Comparison of ENCODE assay signal across 18 cellular contexts in the genomic region with DNA sequence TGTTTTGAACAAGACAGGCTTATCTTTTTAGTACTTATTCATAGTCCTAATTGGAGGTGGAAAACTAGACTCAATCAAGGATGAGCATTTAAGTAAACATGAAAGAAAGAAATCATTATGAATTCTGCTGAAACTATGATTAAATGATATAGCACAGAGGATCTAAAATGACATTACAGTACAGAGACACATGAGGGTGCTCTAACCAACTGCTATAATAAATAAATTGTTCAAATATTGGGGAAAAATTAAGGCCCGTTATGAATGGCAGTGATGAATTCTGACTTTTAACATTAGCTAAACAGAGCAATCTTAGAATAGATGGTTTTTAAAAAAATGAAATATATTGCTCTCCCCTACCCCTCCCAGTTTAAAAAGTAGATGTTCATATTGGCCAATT. TPM values are rescaled to one million over a fixed set of nuclear protein-coding genes. Genes with fewer than 3 reads are reported as not detected.
DNase-seq lines count a peak whose midpoint lies in the region; ATAC-seq and TF ChIP-seq lines count a peak whose summit lies in the region.
"Had no signal": no experiment of that assay in that cellular context is flagged by ENCODE, and none has a peak within 500 bp of the region (broad histone marks: within the 10 kb centered on the region; RNA-seq: fewer than 3 reads in every experiment).

No MANE protein-coding gene starts in this region.

- no peaks in the 10 kb centered on the region for H3K9me3 Mint-ChIP-seq in brain
- H3K9me3 Mint-ChIP-seq in mesothelial cell of epicardium, result no peaks in the 10 kb centered on the region
- H3K9me3 Mint-ChIP-seq in activated T-helper 2 cell treated with anti-CD3 and anti-CD28 coated beads, Interferon-gamma antibody, Interleukin-2, Interleukin-4, amounts not matched to agents 10 μg/mL and 5 μg/mL and 100 μg/mL, durations not matched to agents 14 hours and 24 hours and 36 hours, result no peaks in the 10 kb centered on the region

- H3K36me3 Mint-ChIP-seq in brain, result no peaks in the 10 kb centered on the region
- peaks cover 12% of the 10 kb centered on the region for H3K36me3 Mint-ChIP-seq in mesothelial cell of epicardium
- no peaks in the 10 kb centered on the region for H3K36me3 Mint-ChIP-seq in activated T-helper 2 cell treated with anti-CD3 and anti-CD28 coated beads, Interferon-gamma antibody, Interleukin-2, Interleukin-4, amounts not matched to agents 10 μg/mL and 5 μg/mL and 100 μg/mL, durations not matched to agents 14 hours and 24 hours and 36 hours (ENCODE audit: low read depth)

- H3F3A ChIP-seq in MM.1S (ENCODE audit: insufficient read depth, low read length), result no peaks in the 10 kb centered on the region

- H3K4me3 ChIP-seq in AG10803 (ENCODE audit: low read length) (no peak overlapping the region), MM.1S (ENCODE audit: low read length) (no peak overlapping the region)
- H3K4me3 ChIP-seq: BLaER1 treated with 17β-estradiol and CSF1 and Interleukin-3, amounts not matched to agents 10 nM and 100 nM; psoas muscle; thoracic aorta had no signal

- TF ChIP-seq CTCF in AG10803 (conservative IDR thresholded peaks at IDR 0.05; ENCODE audit: low read length), result peak; percentile 20; the same call in 1 of the 2 replicates
- peak; percentile 42 for TF ChIP-seq CTCF in MM.1S (IDR thresholded peaks at IDR 0.05; ENCODE audit: low read length)
- TF ChIP-seq CTCF in brain (conservative IDR thresholded peaks at IDR 0.05), result peak; percentile 22 to 54
- TF ChIP-seq CTCF in mesothelial cell of epicardium (IDR thresholded peaks at IDR 0.05; ENCODE audit: unreplicated experiment), result no peak

- no peaks in the 10 kb centered on the region for H3K4me1 ChIP-seq in MM.1S (ENCODE audit: low read length)
- H3K4me1 ChIP-seq: BLaER1 treated with 17β-estradiol and CSF1 and Interleukin-3, amounts not matched to agents 10 nM and 100 nM; psoas muscle had no signal

- DNase-seq in AG10803 (ENCODE audit: low read depth), result no peak
- no peak for DNase-seq in MM.1S
- DNase-seq in mesothelial cell of epicardium (ENCODE audit: low spot score in 2 of 2, unreplicated experiment in 2 of 2), result no peak
- no peak for DNase-seq in NCI-H748 treated with DMSO at 0.1 percent for 48 hours (lab: John Stamatoyannopoulos, UW)
- DNase-seq in activated T-helper 2 cell treated with anti-CD3 and anti-CD28 coated beads, Interferon-gamma antibody, Interleukin-2, Interleukin-4, amounts not matched to agents 10 μg/mL and 5 μg/mL and 100 μg/mL, durations not matched to agents 14 hours and 24 hours and 36 hours (ENCODE audit: low spot score), result no peak
- no peak for DNase-seq in NCI-H748 (lab: John Stamatoyannopoulos, UW; ENCODE audit: unreplicated experiment)
- DNase-seq: activated CD8-positive, alpha-beta T cell treated with anti-CD3 and anti-CD28 coated beads, Interleukin-2, amount 10 ng/mL, durations not matched to agents 7 days and 5 days; activated effector memory CD4-positive, alpha-beta T cell treated with Interleukin-2 at 50 U/mL for 16 hours; head of caudate nucleus; left cardiac atrium; NCI-H1105; NCI-H446 treated with DMSO at 0.1 percent for 48 hours; psoas muscle; SIG-M5 had no signal

- no peak overlapping the region for H3K9ac ChIP-seq in MM.1S (ENCODE audit: low read length)
- H3K9ac ChIP-seq: BLaER1 treated with 17β-estradiol and CSF1 and Interleukin-3, amounts not matched to agents 10 nM and 100 nM had no signal

- H2AFZ ChIP-seq in MM.1S (ENCODE audit: low read length), result no peak overlapping the region

- no peaks in the 10 kb centered on the region for H3K9me2 ChIP-seq in MM.1S (replicated peaks; ENCODE audit: insufficient read depth, low read length)

- no peaks in the 10 kb centered on the region for H4K20me1 ChIP-seq in MM.1S (ENCODE audit: insufficient read depth, low read length)
- H4K20me1 ChIP-seq: BLaER1 treated with 17β-estradiol and CSF1 and Interleukin-3, amounts not matched to agents 10 nM and 100 nM had no signal

- H3K79me2 ChIP-seq in MM.1S (ENCODE audit: low read length), result no peaks in the 10 kb centered on the region

- no peak for ATAC-seq in GM21528 (IDR thresholded peaks at IDR 0.05; ENCODE audit: low FRiP score, unreplicated experiment)
- ATAC-seq: activated CD8-positive, alpha-beta T cell treated with anti-CD3 and anti-CD28 coated beads, Interleukin-2, amount 10 ng/mL, durations not matched to agents 7 days and 5 days; left cardiac atrium; psoas muscle had no signal

- H3K4me3 Mint-ChIP-seq in brain (no peak overlapping the region), mesothelial cell of epicardium (no peak overlapping the region)
- no peak overlapping the region for H3K4me3 Mint-ChIP-seq in activated T-helper 2 cell treated with anti-CD3 and anti-CD28 coated beads, Interferon-gamma antibody, Interleukin-2, Interleukin-4, amounts not matched to agents 10 μg/mL and 5 μg/mL and 100 μg/mL, durations not matched to agents 14 hours and 24 hours and 36 hours (ENCODE audit: low read depth)
- H3K4me3 Mint-ChIP-seq: activated CD8-positive, alpha-beta T cell treated with anti-CD3 and anti-CD28 coated beads, Interleukin-2, amount 10 ng/mL, durations not matched to agents 7 days and 5 days had no signal

- no peaks in the 10 kb centered on the region for H3K9me3 ChIP-seq in MM.1S (replicated peaks; ENCODE audit: insufficient read depth, low read length)
- H3K9me3 ChIP-seq: BLaER1 treated with 17β-estradiol and CSF1 and Interleukin-3, amounts not matched to agents 10 nM and 100 nM; psoas muscle; thoracic aorta had no signal

- no peak overlapping the region for H3K4me2 ChIP-seq in MM.1S (ENCODE audit: low read depth, low read length)
- H3K4me2 ChIP-seq: BLaER1 treated with 17β-estradiol and CSF1 and Interleukin-3, amounts not matched to agents 10 nM and 100 nM had no signal

- intact Hi-C loops in activated T-helper 2 cell treated with anti-CD3 and anti-CD28 coated beads, Interferon-gamma antibody, Interleukin-2, Interleukin-4, amounts not matched to agents 10 μg/mL and 5 μg/mL and 100 μg/mL, durations not matched to agents 14 hours and 24 hours and 36 hours (cut with micrococcal nuclease), result no loop called here

- H3K27me3 ChIP-seq in MM.1S (replicated peaks; ENCODE audit: insufficient read depth, low read length), result no peaks in the 10 kb centered on the region
- H3K27me3 ChIP-seq: BLaER1 treated with 17β-estradiol and CSF1 and Interleukin-3, amounts not matched to agents 10 nM and 100 nM had no signal

- H3K27ac ChIP-seq in MM.1S (ENCODE audit: low read length), result no peak overlapping the region
- H3K27ac ChIP-seq: BLaER1 treated with 17β-estradiol and CSF1 and Interleukin-3, amounts not matched to agents 10 nM and 100 nM; psoas muscle; thoracic aorta had no signal

- H3K27ac Mint-ChIP-seq in brain (no peak overlapping the region), mesothelial cell of epicardium (peak overlapping the region; percentile 53)
- H3K27ac Mint-ChIP-seq in activated T-helper 2 cell treated with anti-CD3 and anti-CD28 coated beads, Interferon-gamma antibody, Interleukin-2, Interleukin-4, amounts not matched to agents 10 μg/mL and 5 μg/mL and 100 μg/mL, durations not matched to agents 14 hours and 24 hours and 36 hours, result no peak overlapping the region
- H3K27ac Mint-ChIP-seq: activated CD8-positive, alpha-beta T cell treated with anti-CD3 and anti-CD28 coated beads, Interleukin-2, amount 10 ng/mL, durations not matched to agents 7 days and 5 days had no signal

- peaks cover 18% of the 10 kb centered on the region for H3K27me3 Mint-ChIP-seq in brain
- H3K27me3 Mint-ChIP-seq in mesothelial cell of epicardium (ENCODE audit: low read depth), result no peaks in the 10 kb centered on the region
- peaks cover 3% of the 10 kb centered on the region for H3K27me3 Mint-ChIP-seq in activated T-helper 2 cell treated with anti-CD3 and anti-CD28 coated beads, Interferon-gamma antibody, Interleukin-2, Interleukin-4, amounts not matched to agents 10 μg/mL and 5 μg/mL and 100 μg/mL, durations not matched to agents 14 hours and 24 hours and 36 hours (ENCODE audit: low read depth)

- H3K4me1 Mint-ChIP-seq in brain, result no peaks in the 10 kb centered on the region
- peaks cover 28% of the 10 kb centered on the region for H3K4me1 Mint-ChIP-seq in mesothelial cell of epicardium
- H3K4me1 Mint-ChIP-seq in activated T-helper 2 cell treated with anti-CD3 and anti-CD28 coated beads, Interferon-gamma antibody, Interleukin-2, Interleukin-4, amounts not matched to agents 10 μg/mL and 5 μg/mL and 100 μg/mL, durations not matched to agents 14 hours and 24 hours and 36 hours (ENCODE audit: low read depth), result no peaks in the 10 kb centered on the region

- H3K36me3 ChIP-seq in MM.1S (replicated peaks; ENCODE audit: insufficient read depth, low read length), result no peaks in the 10 kb centered on the region
- H3K36me3 ChIP-seq: BLaER1 treated with 17β-estradiol and CSF1 and Interleukin-3, amounts not matched to agents 10 nM and 100 nM; thoracic aorta had no signal

RNA-seq across cellular contexts. Expression of a gene that starts 10.3 kb away (rescaled TPM):
- 0.24 TPM for polyA plus RNA-seq in brain (ENCODE audit: insufficient read depth, low read depth, low replicate concordance)
- 19.9 to 24.1 TPM (median 22.1 TPM) in 3 replicates for total RNA-seq in mesothelial cell of epicardium
- total RNA-seq in activated T-helper 2 cell treated with anti-CD3 and anti-CD28 coated beads, Interferon-gamma antibody, Interleukin-2, Interleukin-4, amounts not matched to agents 10 μg/mL and 5 μg/mL and 100 μg/mL, durations not matched to agents 14 hours and 24 hours and 36 hours, result not detected in 2 replicates
- total RNA-seq: activated CD8-positive, alpha-beta T cell treated with anti-CD3 and anti-CD28 coated beads, Interleukin-2, amount 10 ng/mL, durations not matched to agents 7 days and 5 days had no signal

Comparison
In these comparisons a context has a peak if more than half of its experiments do, and no peak if none do; other contexts are left out.
1. RNA of a gene that starts 10.3 kb away (total RNA-seq): 19.9 to 24.1 TPM in mesothelial cell of epicardium; not detected in activated T-helper 2 cell treated with anti-CD3 and anti-CD28 coated beads, Interferon-gamma antibody, Interleukin-2, Interleukin-4, amounts not matched to agents 10 μg/mL and 5 μg/mL and 100 μg/mL, durations not matched to agents 14 hours and 24 hours and 36 hours; every median in the first group is over 10 times any median in the second.